14 cellular contexts compared by ENCODE assay signal in the genomic region with DNA sequence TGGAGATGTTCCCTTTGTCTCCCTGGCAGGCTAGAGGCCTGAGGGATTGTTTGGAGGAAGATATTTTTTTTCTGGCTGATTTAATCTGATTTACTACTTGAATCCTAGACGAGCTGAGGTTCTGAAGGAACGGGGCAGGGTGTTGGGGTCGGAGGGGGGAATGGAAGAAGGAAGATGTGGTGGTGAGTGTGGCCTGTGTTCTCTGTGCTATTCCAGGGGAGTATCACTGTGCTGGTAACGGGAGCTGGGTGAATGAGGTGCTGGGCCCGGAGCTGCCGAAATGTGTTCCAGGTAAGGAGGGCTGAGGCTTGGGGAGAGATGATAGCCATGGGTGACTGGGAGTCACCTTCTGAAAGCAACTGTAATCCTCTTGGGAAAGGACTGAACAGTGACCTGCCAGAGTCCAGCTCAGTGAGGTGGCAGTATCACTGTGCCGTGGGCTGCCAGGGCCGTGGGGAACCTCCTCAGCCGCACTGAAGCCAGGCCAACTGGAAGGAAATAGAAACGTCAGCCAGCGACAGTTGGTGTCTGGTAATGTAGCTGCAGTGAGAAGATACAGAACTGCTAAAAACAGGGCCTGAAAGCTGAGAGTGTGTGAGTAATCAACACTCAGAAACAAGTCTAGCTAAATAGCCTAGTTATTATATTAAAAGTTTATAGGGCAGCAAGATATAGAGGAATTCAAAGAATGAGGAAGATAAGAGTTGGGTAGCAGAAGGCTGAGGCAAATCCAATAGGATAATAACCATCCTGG. TPM values are rescaled to one million over a fixed set of nuclear protein-coding genes. Genes with fewer than 3 reads are reported as not detected.
A peak's percentile ranks its signal among the peaks of the same experiment; 100 is the strongest.
DNase-seq lines count a peak whose midpoint lies in the region; ATAC-seq and FAIRE-seq lines count a peak whose summit lies in the region.
"Had no signal": no experiment of that assay in that cellular context is flagged by ENCODE, and none has a peak within 500 bp of the region (broad histone marks: within the 10 kb centered on the region; RNA-seq: fewer than 3 reads in every experiment).

No MANE protein-coding gene starts in this region.

- no peak for ATAC-seq in sciatic nerve
- no peak for ATAC-seq in effector memory CD8-positive, alpha-beta T cell (replicated peaks)
- no peak for ATAC-seq in GM18519 (IDR thresholded peaks at IDR 0.05; ENCODE audit: low FRiP score, unreplicated experiment)
- ATAC-seq: activated T-cell treated with anti-CD3 and anti-CD28 coated beads, Interleukin-2, amount 50 U/mL, for 4 hours; HCT116 had no signal

- no peak overlapping the region for H3K4me3 Mint-ChIP-seq in effector memory CD8-positive, alpha-beta T cell
- H3K4me3 Mint-ChIP-seq: activated T-cell treated with anti-CD3 and anti-CD28 coated beads, Interleukin-2, amount 50 U/mL, for 4 hours had no signal

- peaks cover 46 to 65% of the 10 kb centered on the region in 2 donors for H3K27me3 Mint-ChIP-seq in effector memory CD8-positive, alpha-beta T cell

- DNase-seq in KG1 (lab: John Stamatoyannopoulos, UW) = peak; percentile 29
- peak; percentile 90 for DNase-seq in cerebellar cortex (ENCODE audit: low spot score)
- DNase-seq in sciatic nerve (ENCODE audit: low spot score) = peak; percentile 44
- DNase-seq in NCI-H2107 (lab: John Stamatoyannopoulos, UW) = no peak
- no peak for DNase-seq in ACHN
- no peak for DNase-seq in effector memory CD8-positive, alpha-beta T cell
- DNase-seq: activated CD4-positive, alpha-beta T cell treated with anti-CD3 and anti-CD28 coated beads for 1 hour; activated T-cell treated with anti-CD3 and anti-CD28 coated beads, Interleukin-2, amount 50 U/mL, for 4 hours; AML-193; NCI-H187 treated with DMSO at 0.1 percent for 48 hours; stimulated activated CD4-positive, alpha-beta T cell treated with anti-CD3 and anti-CD28 coated beads, Interleukin-2, amount 100 ng/mL, for 24 hours had no signal

- peak; percentile 41 for FAIRE-seq in islet of Langerhans (lab: Jason Lieb, UNC)

- H3K4me1 Mint-ChIP-seq in effector memory CD8-positive, alpha-beta T cell (ENCODE audit: low read depth in 2 of 2) = no peaks in the 10 kb centered on the region

- in situ Hi-C loops in ACHN (cut with HindIII; ENCODE audit: low pct_ligation_motif_present, low pct_unique_long_range_greater_than_20kb, low sequenced_read_pairs) = no loop called here

- H3K27ac Mint-ChIP-seq in effector memory CD8-positive, alpha-beta T cell = no peak overlapping the region

- H3K9me3 Mint-ChIP-seq in effector memory CD8-positive, alpha-beta T cell = no peaks in the 10 kb centered on the region
- H3K9me3 Mint-ChIP-seq: activated T-cell treated with anti-CD3 and anti-CD28 coated beads, Interleukin-2, amount 50 U/mL, for 4 hours had no signal

- no peaks in the 10 kb centered on the region for H3K36me3 Mint-ChIP-seq in effector memory CD8-positive, alpha-beta T cell (ENCODE audit: insufficient read depth)

- intact Hi-C loops in sciatic nerve (cut with DNase I) = no loop called here

RNA-seq across cellular contexts. Expression of a gene that starts 7.9 kb away (rescaled TPM):
- total RNA-seq in sciatic nerve = 662 TPM

RNA-seq across cellular contexts. Expression of a gene that starts 23.8 kb away (rescaled TPM):
- total RNA-seq in sciatic nerve = 628 TPM

RNA-seq across cellular contexts. Expression of a gene that starts 40.6 kb away (rescaled TPM):
- total RNA-seq in sciatic nerve = 117 TPM

RNA-seq across cellular contexts. Expression of a gene that starts 50.1 kb away (rescaled TPM):
- 34.7 TPM for total RNA-seq in sciatic nerve

Comparison
In these comparisons a context has a peak if more than half of its experiments do, and no peak if none do; other contexts are left out.
1. DNase-seq: peak in KG1 (single experiment), cerebellar cortex (single experiment) and sciatic nerve (single experiment); none in NCI-H2107 (single experiment), ACHN (single experiment) and effector memory CD8-positive, alpha-beta T cell (0 of 3).